Comparison of ENCODE assay signal across 29 cellular contexts in genomic region chr1:245058436-245058835, GRCh38.
DNase-seq lines count a peak whose midpoint lies in the region; ATAC-seq, FAIRE-seq and TF ChIP-seq lines count a peak whose summit lies in the region.
"Had no signal": no experiment of that assay in that cellular context is flagged by ENCODE, and none has a peak within 500 bp of the region (broad histone marks: within the 10 kb centered on the region; RNA-seq: fewer than 3 reads in every experiment).

No MANE protein-coding gene starts in this region.

- no peaks in the 10 kb centered on the region for H3K9me1 ChIP-seq in IMR-90 (ENCODE audit: insufficient read depth, low read length)

- H3K9me3 ChIP-seq in IMR-90 (ENCODE audit: control insufficient read depth, insufficient read depth, low read length) = no peaks in the 10 kb centered on the region
- peaks cover 0 to 3% of the 10 kb centered on the region in 2 experiments; a peak in 1 of 4 replicates for H3K9me3 ChIP-seq in H1 (ENCODE audit: insufficient read depth in 2 of 2, low read depth in 1 of 2, low read length in 1 of 2)
- H3K9me3 ChIP-seq: BE2C, BLaER1 had no signal

- H3K18ac ChIP-seq in IMR-90 (ENCODE audit: low read depth, low read length) (no peak overlapping the region), H1 (ENCODE audit: extremely low read depth, low read length) (no peak overlapping the region)

- no peak overlapping the region for H2AK5ac ChIP-seq in IMR-90 (ENCODE audit: low read depth, low read length)
- no peak overlapping the region for H2AK5ac ChIP-seq in H1 (ENCODE audit: low read depth, low read length)

- no peak for TF ChIP-seq CTCF in GM23338 (conservative IDR thresholded peaks at IDR 0.05; ENCODE audit: low read depth in 2 of 2)
- no peak for TF ChIP-seq CTCF in IMR-90 (conservative IDR thresholded peaks at IDR 0.05; ENCODE audit: low read depth, low read length)
- TF ChIP-seq CTCF in WTC11 (IDR thresholded peaks at IDR 0.05) = no peak
- no peak for TF ChIP-seq CTCF in H1 (IDR thresholded peaks at IDR 0.05; ENCODE audit: control extremely low read depth in 1 of 3, insufficient read depth in 1 of 3, low read depth in 1 of 3, low read length in 3 of 3)

- no peaks in the 10 kb centered on the region for H4K20me1 ChIP-seq in GM23338 (replicated peaks; ENCODE audit: insufficient read depth)
- no peaks in the 10 kb centered on the region for H4K20me1 ChIP-seq in IMR-90 (ENCODE audit: insufficient read depth, low read length)
- H4K20me1 ChIP-seq in H1 (replicated peaks in 1 of 2; ENCODE audit: control insufficient read depth in 1 of 2, insufficient read depth in 2 of 2, low read length in 2 of 2) = no peaks in the 10 kb centered on the region
- H4K20me1 ChIP-seq: BLaER1 had no signal

- H3K4me3 Mint-ChIP-seq in GM23338 (no peak overlapping the region), WTC11 (no peak overlapping the region)
- H3K4me3 Mint-ChIP-seq: CD14-positive monocyte; CD4-positive, CD25-positive, alpha-beta regulatory T cell; CD8-positive, alpha-beta memory T cell had no signal

- no peak for FAIRE-seq in H1 (lab: Jason Lieb, UNC)
- FAIRE-seq: A204.1, GM12878, GM12892, GM18507 had no signal

- H3K4me1 Mint-ChIP-seq in GM23338 = peaks cover 40% of the 10 kb centered on the region
- H3K4me1 Mint-ChIP-seq in WTC11 = peaks cover 38% of the 10 kb centered on the region
- H3K4me1 Mint-ChIP-seq: CD4-positive, CD25-positive, alpha-beta regulatory T cell; CD8-positive, alpha-beta memory T cell had no signal

- no peak overlapping the region for H3K14ac ChIP-seq in IMR-90 (replicated peaks; ENCODE audit: low read depth, low read length)
- H3K14ac ChIP-seq in H1 (ENCODE audit: insufficient read length) = no peak overlapping the region

- POLR2A ChIA-PET in IMR-90 (lab: Charles Lee; ENCODE audit: unreplicated experiment) = no interaction called here
- POLR2A ChIA-PET in WTC11 (lab: Charles Lee) = no interaction called here
- POLR2A ChIA-PET in H1 (lab: Charles Lee; ENCODE audit: partially characterized antibody) = no interaction called here

- no CpG with 5 or more reads among the region's 5 CpGs for WGBS in IMR-90 (ENCODE audit: extremely low coverage in 2 of 2, insufficient read length in 1 of 2), 2 experiments
- 84% methylated on average over 5 of the region's 5 CpGs; no CpG with 5 or more reads in 1 of the 2 experiments for WGBS in H1 (ENCODE audit: extremely low coverage in 1 of 2, insufficient coverage in 1 of 2, insufficient read length in 1 of 2, insufficient replicate concordance in 2 of 2, low coverage in 1 of 2, low lambda C conversion rate in 2 of 2, missing lambda C conversion rate in 1 of 2), 2 experiments

- dilution Hi-C loops in IMR-90 (cut with HindIII; ENCODE audit: low sequenced_read_pairs, unreplicated experiment) = no loop called here

- no peak for ATAC-seq in GM23338
- ATAC-seq in IMR-90 (ENCODE audit: low read depth) = no peak
- no peak for ATAC-seq in WTC11
- ATAC-seq in GM19351 (IDR thresholded peaks at IDR 0.05; ENCODE audit: unreplicated experiment) = no peak
- ATAC-seq: GM12878 had no signal

- peaks cover 23% of the 10 kb centered on the region for H3K36me3 Mint-ChIP-seq in GM23338 (ENCODE audit: low read depth)
- peaks cover 24% of the 10 kb centered on the region for H3K36me3 Mint-ChIP-seq in WTC11
- H3K36me3 Mint-ChIP-seq: CD4-positive, CD25-positive, alpha-beta regulatory T cell had no signal

- H3K27ac Mint-ChIP-seq in GM23338 (peak overlapping the region; percentile 45; the same call in 1 of the 2 replicates), WTC11 (peak overlapping the region; percentile 37)
- H3K27ac Mint-ChIP-seq: CD4-positive, CD25-positive, alpha-beta regulatory T cell; CD8-positive, alpha-beta memory T cell had no signal

- H3K9ac ChIP-seq in IMR-90 (ENCODE audit: low read depth, low read length) (no peak overlapping the region), H1 (replicated peaks in 1 of 4; ENCODE audit: extremely low read depth in 1 of 4, low read depth in 3 of 4, low read length in 3 of 4) (no peak overlapping the region)
- H3K9ac ChIP-seq: BLaER1 had no signal

- H3K36me3 ChIP-seq in GM23338 (ENCODE audit: insufficient read depth) = no peaks in the 10 kb centered on the region
- no peaks in the 10 kb centered on the region for H3K36me3 ChIP-seq in IMR-90 (ENCODE audit: control insufficient read depth, insufficient read depth, low read length)
- no peaks in the 10 kb centered on the region; a peak in 1 of 8 replicates for H3K36me3 ChIP-seq in H1 (ENCODE audit: control insufficient read depth in 2 of 4, insufficient read depth in 4 of 4, low read length in 3 of 4)
- H3K36me3 ChIP-seq: BE2C had no signal

- no peak for TF ChIP-seq EP300 in H1 (IDR thresholded peaks at IDR 0.05; ENCODE audit: borderline replicate concordance in 1 of 2, low read depth in 2 of 2, low read length in 2 of 2)

- H3K23ac ChIP-seq in IMR-90 (ENCODE audit: low read depth, low read length) = no peak overlapping the region
- no peak overlapping the region for H3K23ac ChIP-seq in H1 (ENCODE audit: insufficient read length)

- no peak for DNase-seq in GM23338 (ENCODE audit: low spot score)
- no peak for DNase-seq in IMR-90
- no peak for DNase-seq in WTC11 (ENCODE audit: low spot score)
- no peak for DNase-seq in H1 (ENCODE audit: low read depth in 1 of 2, low spot score in 2 of 2)
- no peak for DNase-seq in NK-92 (lab: John Stamatoyannopoulos, UW; ENCODE audit: unreplicated experiment)
- DNase-seq in dedifferentiated amniotic fluid mesenchymal stem cell (ENCODE audit: extremely low spot score) = no peak
- DNase-seq in head of caudate nucleus = no peak
- DNase-seq: 8988T; ACHN; BE2C; C1 segment of cervical spinal cord; CD4-positive, alpha-beta memory T cell; CD4-positive, CD25-positive, alpha-beta regulatory T cell; CD8-positive, alpha-beta memory T cell; COR-L47; DMS 273 treated with DMSO at 0.1 percent for 48 hours; DMS153; DMS53; DMS79; DND-41; EL; GDM1 had no signal

- in situ Hi-C loops in IMR-90 (cut with MboI; ENCODE audit: low sequenced_read_pairs) = no loop called here

- peaks cover 33% of the 10 kb centered on the region for H3K4me1 ChIP-seq in GM23338 (ENCODE audit: insufficient read depth)
- H3K4me1 ChIP-seq in IMR-90 (ENCODE audit: control insufficient read depth, insufficient read depth, low read length) = no peaks in the 10 kb centered on the region
- peaks cover 5 to 10% (median 8%) of the 10 kb centered on the region in 4 experiments; a peak in 6 of 7 replicates for H3K4me1 ChIP-seq in H1 (replicated peaks in 1 of 4; ENCODE audit: control insufficient read depth in 3 of 4, insufficient read depth in 4 of 4, low read length in 3 of 4)
- H3K4me1 ChIP-seq: BE2C, BLaER1 had no signal

- H3F3A ChIP-seq in GM23338 (replicated peaks; ENCODE audit: low read depth) = no peaks in the 10 kb centered on the region

- no TSS peak for BruUV-seq in IMR-90 (replicated peaks; lab: Mats Ljungman, UMichigan)

- H3K79me2 ChIP-seq in GM23338 (replicated peaks; ENCODE audit: insufficient read depth) (no peaks in the 10 kb centered on the region), H1 (ENCODE audit: control insufficient read depth in 1 of 2, insufficient read depth in 2 of 2, low read length in 2 of 2) (no peaks in the 10 kb centered on the region)

- intact Hi-C loops in IMR-90 (cut with micrococcal nuclease) (no loop called here), head of caudate nucleus (cut with DNase I) (no loop called here)

- H4K8ac ChIP-seq in IMR-90 (ENCODE audit: low read depth in 2 of 2, low read length in 2 of 2) = no peak overlapping the region
- H4K8ac ChIP-seq in H1 (ENCODE audit: extremely low read depth, insufficient read depth, low read length) = no peak overlapping the region

- H4K91ac ChIP-seq in IMR-90 (ENCODE audit: insufficient read depth, low read depth, low read length) (no peak overlapping the region), H1 (replicated peaks; ENCODE audit: insufficient read length, low read length) (no peak overlapping the region)

- H3K4me3 ChIP-seq in GM23338 (no peak overlapping the region), IMR-90 (ENCODE audit: insufficient read depth, low read depth, low read length) (no peak overlapping the region), H1 (ENCODE audit: extremely low read depth in 1 of 4, insufficient read depth in 2 of 4, low read depth in 3 of 4, low read length in 4 of 4) (no peak overlapping the region)
- H3K4me3 ChIP-seq: BLaER1, GM12878 had no signal

- H2BK5ac ChIP-seq in IMR-90 (ENCODE audit: low read depth, low read length, poor library complexity, severe bottlenecking) (no peak overlapping the region), H1 (ENCODE audit: low read depth, low read length) (no peak overlapping the region)

- H2BK20ac ChIP-seq in IMR-90 (ENCODE audit: low read depth, low read length) (no peak overlapping the region), H1 (ENCODE audit: low read length) (no peak overlapping the region)

- no peak overlapping the region for H2AFZ ChIP-seq in GM23338
- no peak overlapping the region for H2AFZ ChIP-seq in IMR-90 (replicated peaks; ENCODE audit: low read length, poor library complexity)
- no peak overlapping the region for H2AFZ ChIP-seq in H1 (ENCODE audit: low read length)

- H2BK12ac ChIP-seq in H1 (ENCODE audit: low read depth, low read length) = no peak overlapping the region

- TF ChIP-seq RAD21 in IMR-90 (IDR thresholded peaks at IDR 0.05; ENCODE audit: low read length) = no peak
- TF ChIP-seq RAD21 in H1 (IDR thresholded peaks at IDR 0.05 in 1 of 2, conservative IDR thresholded peaks at IDR 0.05 in 1 of 2; ENCODE audit: low read depth in 2 of 2, low read length in 2 of 2) = no peak

- H3K4me2 ChIP-seq in GM23338 = no peak overlapping the region
- no peak overlapping the region for H3K4me2 ChIP-seq in IMR-90 (ENCODE audit: low read depth, low read length)
- H3K4me2 ChIP-seq in H1 (ENCODE audit: insufficient read depth in 1 of 2, low read depth in 2 of 2, low read length in 2 of 2) = no peak overlapping the region
- H3K4me2 ChIP-seq: BLaER1 had no signal

- H2AK9ac ChIP-seq in IMR-90 (replicated peaks; ENCODE audit: low read depth, low read length, poor library complexity) = no peak overlapping the region

- H3K4ac ChIP-seq in IMR-90 (ENCODE audit: low read depth, low read length) = no peak overlapping the region
- H3K4ac ChIP-seq in H1 (replicated peaks; ENCODE audit: insufficient read length, low read depth, low read length) = no peak overlapping the region

- CTCF ChIA-PET in IMR-90 (lab: Yijun Ruan, JAX) (no interaction called here), WTC11 (lab: Charles Lee) (no interaction called here), H1 (lab: Charles Lee; ENCODE audit: partially characterized antibody) (interaction anchor here (2.2 kb wide), 1 partner anchor 16 kb away, joined by 10 read pairs; no protein-coding TSS in a partner anchor)

- no peaks in the 10 kb centered on the region for H3K79me1 ChIP-seq in IMR-90 (ENCODE audit: low read depth in 1 of 2, low read length in 2 of 2)
- H3K79me1 ChIP-seq in H1 (ENCODE audit: low read depth, low read length) = no peaks in the 10 kb centered on the region

- H3K9me2 ChIP-seq in GM23338 (ENCODE audit: insufficient read depth) = no peaks in the 10 kb centered on the region

- no peak for TF ChIP-seq POLR2A in IMR-90 (IDR thresholded peaks at IDR 0.05; ENCODE audit: low read depth, low read length)
- TF ChIP-seq POLR2A in H1 (IDR thresholded peaks at IDR 0.05; ENCODE audit: control extremely low read depth in 1 of 2, low read depth in 2 of 2, low read length in 2 of 2) = no peak

- no peaks in the 10 kb centered on the region for H3K23me2 ChIP-seq in H1 (ENCODE audit: low read depth, low read length)

- H2BK15ac ChIP-seq in IMR-90 (ENCODE audit: low read depth, low read length) (no peak overlapping the region), H1 (ENCODE audit: low read length) (no peak overlapping the region)

- H3K56ac ChIP-seq in IMR-90 (ENCODE audit: extremely low read depth, insufficient read depth, low read length) (no peak overlapping the region), H1 (replicated peaks; ENCODE audit: insufficient read length, low read depth, low read length) (no peak overlapping the region)

- no peak overlapping the region for H3K27ac ChIP-seq in GM23338 (ENCODE audit: low read depth)
- H3K27ac ChIP-seq in IMR-90 (ENCODE audit: insufficient read depth, low read length) = no peak overlapping the region
- H3K27ac ChIP-seq in H1 (ENCODE audit: low read depth, low read length) = no peak overlapping the region
- H3K27ac ChIP-seq: BLaER1 had no signal

- no peaks in the 10 kb centered on the region for H3K27me3 ChIP-seq in GM23338 (ENCODE audit: insufficient read depth)
- H3K27me3 ChIP-seq in IMR-90 (ENCODE audit: control insufficient read depth, insufficient read depth, low read length) = no peaks in the 10 kb centered on the region
- no peaks in the 10 kb centered on the region for H3K27me3 ChIP-seq in H1 (replicated peaks in 1 of 4; ENCODE audit: control insufficient read depth in 3 of 4, extremely low read depth in 1 of 4, insufficient read depth in 3 of 4, low read length in 3 of 4)
- H3K27me3 ChIP-seq: BE2C, BLaER1 had no signal

- H3K9me3 Mint-ChIP-seq in GM23338 (peaks cover 16% of the 10 kb centered on the region), WTC11 (peaks cover 18% of the 10 kb centered on the region)
- H3K9me3 Mint-ChIP-seq: CD4-positive, alpha-beta memory T cell; CD4-positive, CD25-positive, alpha-beta regulatory T cell; CD8-positive, alpha-beta memory T cell had no signal

- no peak overlapping the region for H4K5ac ChIP-seq in IMR-90 (ENCODE audit: low read depth, low read length)
- no peak overlapping the region for H4K5ac ChIP-seq in H1 (ENCODE audit: insufficient read length, low read depth, low read length)

- H2BK120ac ChIP-seq in IMR-90 (ENCODE audit: low read depth, low read length) (no peak overlapping the region), H1 (replicated peaks; ENCODE audit: low read depth, low read length) (no peak overlapping the region)

- H3K27me3 Mint-ChIP-seq in GM23338 (ENCODE audit: insufficient read depth, low read depth, poor library complexity) (peaks cover 2% of the 10 kb centered on the region), WTC11 (ENCODE audit: low read depth) (no peaks in the 10 kb centered on the region; the same call in 1 of the 2 replicates)
- H3K27me3 Mint-ChIP-seq: CD4-positive, CD25-positive, alpha-beta regulatory T cell had no signal
